ENCODE assay signal across 19 cellular contexts in genomic region chr7:143123326-143123725, GRCh38. TPM values are rescaled to one million over a fixed set of nuclear protein-coding genes. Genes with fewer than 3 reads are reported as not detected.
"Had no signal": no experiment of that assay in that cellular context is flagged by ENCODE, and none has a peak within 500 bp of the region (broad histone marks: within the 10 kb centered on the region; RNA-seq: fewer than 3 reads in every experiment).

No MANE protein-coding gene starts in this region.

RNA-seq across cellular contexts. Expression of gene PIP, which starts 8.6 kb away (rescaled TPM):
- total RNA-seq: dermis blood vessel endothelial cell, dorsolateral prefrontal cortex, esophagus squamous epithelium, gastrocnemius medialis, glomerular endothelial cell, heart right ventricle, kidney epithelial cell, left cardiac atrium, left ventricle myocardium superior, lung microvascular endothelial cell, mesenteric fat pad, mesothelial cell of epicardium, mucosa of descending colon, myocyte had no signal
- polyA plus RNA-seq: heart right ventricle, keratinocyte had no signal

RNA-seq across cellular contexts. Expression of gene TAS2R39, which starts 59.9 kb away (rescaled TPM):
- total RNA-seq: dermis blood vessel endothelial cell, dorsolateral prefrontal cortex, esophagus mucosa, esophagus squamous epithelium, gastrocnemius medialis, glomerular endothelial cell, heart right ventricle, kidney epithelial cell, left cardiac atrium, left lung, left ventricle myocardium superior, lower leg skin, lower lobe of right lung, lung microvascular endothelial cell, mesenteric fat pad, mesothelial cell of epicardium, mucosa of descending colon, myocyte had no signal
- polyA plus RNA-seq: heart right ventricle, keratinocyte had no signal
